Comparison of ENCODE assay signal across 9 cellular contexts in genomic region chr6:134517145-134517658, GRCh38.
DNase-seq lines count a peak whose midpoint lies in the region; ATAC-seq, FAIRE-seq and TF ChIP-seq lines count a peak whose summit lies in the region.
"Had no signal": no experiment of that assay in that cellular context is flagged by ENCODE, and none has a peak within 500 bp of the region (broad histone marks: within the 10 kb centered on the region; RNA-seq: fewer than 3 reads in every experiment).

No MANE protein-coding gene starts in this region.

- H3K4me3 ChIP-seq in HEK293 (ENCODE audit: low read depth, low read length), result peak overlapping the region; percentile 11
- H3K4me3 ChIP-seq in fibroblast of villous mesenchyme (ENCODE audit: low read depth, low read length), result peak overlapping the region; percentile 20
- no peak overlapping the region for H3K4me3 ChIP-seq in pancreas

- no peaks in the 10 kb centered on the region for H3K36me3 ChIP-seq in HEK293 (ENCODE audit: control insufficient read depth in 2 of 2, insufficient read depth in 1 of 2, low read length in 2 of 2)
- no peaks in the 10 kb centered on the region for H3K36me3 ChIP-seq in pancreas

- no peak overlapping the region for H3K4me3 Mint-ChIP-seq in activated T-cell treated with anti-CD3 and anti-CD28 coated beads, Interleukin-2, amount 50 U/mL, for 24 hours

- H3K27me3 ChIP-seq in pancreas, result no peaks in the 10 kb centered on the region

- no peak for TF ChIP-seq CTCF in HEK293 (tag by site-specific recombination; IDR thresholded peaks at IDR 0.05)
- no peak for TF ChIP-seq CTCF in fibroblast of villous mesenchyme (IDR thresholded peaks at IDR 0.05; ENCODE audit: insufficient read depth, low read depth, low read length)
- no peak for TF ChIP-seq CTCF in pancreas (IDR thresholded peaks at IDR 0.05)

- no peak overlapping the region for H3K27ac Mint-ChIP-seq in activated T-cell treated with anti-CD3 and anti-CD28 coated beads, Interleukin-2, amount 50 U/mL, for 24 hours

- WGBS in pancreas, 2 donors, result 1 to 3% methylated on average over 9 of the region's 9 CpGs

- no peaks in the 10 kb centered on the region for H3K27me3 Mint-ChIP-seq in activated T-cell treated with anti-CD3 and anti-CD28 coated beads, Interleukin-2, amount 50 U/mL, for 24 hours

- H3K4me1 Mint-ChIP-seq in activated T-cell treated with anti-CD3 and anti-CD28 coated beads, Interleukin-2, amount 50 U/mL, for 24 hours (ENCODE audit: low read depth), result peaks cover 26% of the 10 kb centered on the region

- peak; percentile 89 to 96 (median 92) for ATAC-seq in pancreas
- ATAC-seq in GM21390 (IDR thresholded peaks at IDR 0.05; ENCODE audit: unreplicated experiment), result no peak
- ATAC-seq in GM18858 (IDR thresholded peaks at IDR 0.05; ENCODE audit: unreplicated experiment), result no peak

- DNase-seq in SK-MEL-5 (ENCODE audit: low read depth, low spot score), result peak; percentile 95
- peak; percentile 84 for DNase-seq in fibroblast of villous mesenchyme (ENCODE audit: low read depth)
- DNase-seq in pancreas, result peak; percentile 81 to 93 (median 90)
- no peak for DNase-seq in activated T-cell treated with anti-CD3 and anti-CD28 coated beads, Interleukin-2, amount 50 U/mL, for 1 hour
- DNase-seq in activated T-cell treated with anti-CD3 and anti-CD28 coated beads, Interleukin-2, amount 50 U/mL, for 24 hours, result no peak

- peaks cover 5% of the 10 kb centered on the region; the same call in 1 of the 2 replicates for H3K4me1 ChIP-seq in HEK293 (ENCODE audit: control insufficient read depth, insufficient read depth, low read length)
- H3K4me1 ChIP-seq in pancreas, result peaks cover 0 to 35% (median 8%) of the 10 kb centered on the region in 3 donors

- FAIRE-seq in pancreas (lab: Jason Lieb, UNC), result no peak

- H3K9me3 Mint-ChIP-seq in activated T-cell treated with anti-CD3 and anti-CD28 coated beads, Interleukin-2, amount 50 U/mL, for 24 hours, result no peaks in the 10 kb centered on the region

- POLR2A ChIA-PET in HEK293 (lab: Yijun Ruan, JAX), result no interaction called here

- CTCF ChIA-PET in HEK293 (lab: Yijun Ruan, JAX), result interaction anchor here (0.9 to 1.1 kb wide), 2 partner anchors 12 to 343 kb away, joined by 3 to 5 read pairs; no protein-coding TSS in a partner anchor

- in situ Hi-C loops in SK-MEL-5 (cut with HindIII; ENCODE audit: low pct_unique_long_range_greater_than_20kb, low sequenced_read_pairs), result no loop called here

- H3K9me3 ChIP-seq in HEK293 (ENCODE audit: control insufficient read depth, insufficient read depth, low read depth, low read length), result no peaks in the 10 kb centered on the region
- H3K9me3 ChIP-seq in pancreas, result no peaks in the 10 kb centered on the region

- H3K27ac ChIP-seq in HEK293 (ENCODE audit: extremely low read depth, low read depth, low read length) (peak overlapping the region; percentile 19; the same call in 1 of the 2 replicates), pancreas (peak overlapping the region; percentile 2 to 78 (median 44))
- H3K27ac ChIP-seq: KMS-11 had no signal

- H3K36me3 Mint-ChIP-seq in activated T-cell treated with anti-CD3 and anti-CD28 coated beads, Interleukin-2, amount 50 U/mL, for 24 hours (ENCODE audit: low read depth), result no peaks in the 10 kb centered on the region

- intact Hi-C loops in pancreas (cut with DNase I), result no loop called here

TF ChIP-seq in HEK293, 187 proteins besides CTCF, POLR2A, EP300 and RAD21 (continues in another document):
- TF ChIP-seq ZNF449 (tag by site-specific recombination; IDR thresholded peaks at IDR 0.05), result 0 out of 2 replicates have a peak, but pooled peaks have one; percentile 22
- TF ChIP-seq ZNF341 (tag by site-specific recombination; IDR thresholded peaks at IDR 0.05; ENCODE audit: low read depth), result 0 out of 2 replicates have a peak, but pooled peaks have one; percentile 36
- peak; percentile 84 for TF ChIP-seq ZNF335 (tag by site-specific recombination; conservative IDR thresholded peaks at IDR 0.05)
- TF ChIP-seq WT1 (tag by site-specific recombination; IDR thresholded peaks at IDR 0.05), result no peak
- peak; percentile 55 for TF ChIP-seq ZBTB20 (tag by site-specific recombination; IDR thresholded peaks at IDR 0.05)
- TF ChIP-seq ZNF561 (tag by site-specific recombination; IDR thresholded peaks at IDR 0.05; ENCODE audit: borderline replicate concordance), result 0 out of 2 replicates have a peak, but pooled peaks have one; percentile 29
- TF ChIP-seq ZSCAN5A (tag by site-specific recombination; IDR thresholded peaks at IDR 0.05), result no peak
- no peak for TF ChIP-seq ZNF184 (tag by site-specific recombination; IDR thresholded peaks at IDR 0.05)
- no peak for TF ChIP-seq ZNF707 (tag by site-specific recombination; IDR thresholded peaks at IDR 0.05)
- TF ChIP-seq BCL6B (tag by site-specific recombination; IDR thresholded peaks at IDR 0.05), result no peak
- no peak for TF ChIP-seq ZFP41 (tag by site-specific recombination; IDR thresholded peaks at IDR 0.05; ENCODE audit: borderline replicate concordance)
- TF ChIP-seq GFI1B (tag by site-specific recombination; IDR thresholded peaks at IDR 0.05), result no peak
- TF ChIP-seq ZNF175 (tag by site-specific recombination; IDR thresholded peaks at IDR 0.05), result no peak
- peak; percentile 18; the same call in 1 of the 2 replicates for TF ChIP-seq SP7 (tag by site-specific recombination; IDR thresholded peaks at IDR 0.05)
- TF ChIP-seq ZNF518A (tag by site-specific recombination; conservative IDR thresholded peaks at IDR 0.05; ENCODE audit: low read depth), result no peak
- TF ChIP-seq ZNF214 (tag by site-specific recombination; IDR thresholded peaks at IDR 0.05; ENCODE audit: borderline replicate concordance), result no peak

Comparison
In these comparisons a context has a peak if more than half of its experiments do, and no peak if none do; other contexts are left out.
1. H3K4me3 ChIP-seq: peak in HEK293 (single experiment) and fibroblast of villous mesenchyme (single experiment); none in pancreas (0 of 4).
2. DNase-seq: peak in SK-MEL-5 (single experiment), fibroblast of villous mesenchyme (single experiment) and pancreas (6 of 6); none in activated T-cell treated with anti-CD3 and anti-CD28 coated beads, Interleukin-2, amount 50 U/mL, for 1 hour (single experiment) and activated T-cell treated with anti-CD3 and anti-CD28 coated beads, Interleukin-2, amount 50 U/mL, for 24 hours (single experiment).
3. ATAC-seq: peak in pancreas (4 of 4); none in GM21390 (single experiment) and GM18858 (single experiment).